ENCODE assay signal across 8 cellular contexts in the genomic region with DNA sequence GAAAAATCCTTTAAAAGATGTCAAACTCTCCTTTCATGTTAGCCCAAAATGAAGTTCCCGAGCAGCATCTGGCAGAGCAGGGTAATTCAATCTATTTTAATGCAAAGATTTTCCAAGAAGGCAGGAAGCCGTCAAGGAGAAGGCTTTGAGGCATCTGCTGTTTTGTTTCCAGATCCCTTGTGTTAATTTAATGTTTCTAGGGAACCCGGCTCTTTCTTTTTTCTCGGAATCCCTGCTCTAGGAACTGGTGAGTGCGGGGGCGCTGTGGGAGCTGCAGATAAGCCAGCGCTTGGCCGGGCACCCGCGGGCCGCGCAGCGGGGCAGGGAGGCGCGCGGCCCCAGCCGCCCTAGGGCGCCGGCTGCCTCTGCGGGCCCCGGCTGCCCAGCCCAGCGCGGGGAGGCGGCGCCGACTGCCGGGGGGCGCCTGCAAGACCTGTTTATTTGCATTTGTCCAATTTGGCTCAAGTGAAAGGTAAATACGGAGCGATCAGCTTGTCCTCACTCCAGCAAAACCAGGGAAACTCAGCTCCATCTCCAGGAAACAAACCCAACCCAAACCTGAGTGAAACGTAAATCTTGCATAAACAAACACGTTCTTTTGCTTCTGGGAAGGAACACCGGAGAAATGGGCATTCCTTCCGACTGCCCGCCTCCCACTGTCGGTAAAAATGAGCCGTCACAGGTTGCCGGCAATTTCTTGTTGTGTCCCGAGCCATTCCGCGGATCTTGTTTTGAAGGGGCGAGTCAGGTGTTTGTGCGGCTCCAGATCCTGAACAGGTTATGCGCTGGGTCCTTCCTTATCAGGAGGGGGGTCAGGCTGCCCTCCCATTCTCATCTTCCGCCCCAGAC.
DNase-seq lines count a peak whose midpoint lies in the region; ATAC-seq and TF ChIP-seq lines count a peak whose summit lies in the region.

No MANE protein-coding gene starts in this region.

- no peaks in the 10 kb centered on the region for H3K27me3 ChIP-seq in H7 (ENCODE audit: control insufficient read depth, insufficient read depth, low read length)
- no peaks in the 10 kb centered on the region for H3K27me3 ChIP-seq in right cardiac atrium (ENCODE audit: control insufficient read depth, insufficient read depth)
- no peaks in the 10 kb centered on the region for H3K27me3 ChIP-seq in prostate gland (replicated peaks; ENCODE audit: insufficient read depth)
- no peaks in the 10 kb centered on the region for H3K27me3 ChIP-seq in uterus

- no peaks in the 10 kb centered on the region for H3K9me3 Mint-ChIP-seq in T-helper 1 cell treated with Interleukin-12 subunit alpha and Interleukin-12 subunit beta and Interleukin-4 antibody, amounts not matched to agents 30 μg/mL and 1 μg/mL, for 36 hours

- peak overlapping the region; percentile 86 for H3K27ac Mint-ChIP-seq in T-helper 1 cell treated with Interleukin-12 subunit alpha and Interleukin-12 subunit beta and Interleukin-4 antibody, amounts not matched to agents 30 μg/mL and 1 μg/mL, for 36 hours

- peak overlapping the region; percentile 49 for H3K4me3 ChIP-seq in H7 (ENCODE audit: insufficient read depth, low read depth, low read length)
- peak overlapping the region; percentile 84 for H3K4me3 ChIP-seq in right cardiac atrium (ENCODE audit: low read length)
- H3K4me3 ChIP-seq in prostate gland, result peak overlapping the region; percentile 35 to 38
- peak overlapping the region; percentile 44 to 57 for H3K4me3 ChIP-seq in uterus

- H3K4me3 Mint-ChIP-seq in T-helper 1 cell treated with Interleukin-12 subunit alpha and Interleukin-12 subunit beta and Interleukin-4 antibody, amounts not matched to agents 30 μg/mL and 1 μg/mL, for 36 hours, result peak overlapping the region; percentile 87

- WGBS in right cardiac atrium, result under 1% methylated on average over 45 of the region's 45 CpGs
- WGBS in prostate gland, result under 1% methylated on average over 45 of the region's 45 CpGs

- H3K9me3 ChIP-seq in right cardiac atrium (ENCODE audit: control insufficient read depth, low read length), result no peaks in the 10 kb centered on the region
- H3K9me3 ChIP-seq in prostate gland, result no peaks in the 10 kb centered on the region
- H3K9me3 ChIP-seq in uterus, result no peaks in the 10 kb centered on the region

- TF ChIP-seq CTCF in prostate gland (IDR thresholded peaks at IDR 0.05) (peak in 3 of 4 experiments; percentile 34 to 74 (median 65)), uterus (IDR thresholded peaks at IDR 0.05) (peak; percentile 24 to 71 (median 56))

- peak; percentile 17 for TF ChIP-seq POLR2A in prostate gland (IDR thresholded peaks at IDR 0.05)
- TF ChIP-seq POLR2A in uterus (IDR thresholded peaks at IDR 0.05), result peak; percentile 11 to 48

- peaks cover 38% of the 10 kb centered on the region for H3K4me1 Mint-ChIP-seq in T-helper 1 cell treated with Interleukin-12 subunit alpha and Interleukin-12 subunit beta and Interleukin-4 antibody, amounts not matched to agents 30 μg/mL and 1 μg/mL, for 36 hours (ENCODE audit: low read depth)

- H3K27ac ChIP-seq in right cardiac atrium (ENCODE audit: low read length), result peak overlapping the region; percentile 98
- H3K27ac ChIP-seq in prostate gland, result peak overlapping the region; percentile 89 to 95
- H3K27ac ChIP-seq in uterus, result peak overlapping the region; percentile 93 to 99

- peak; percentile 95 to 96 for ATAC-seq in right cardiac atrium

- DNase-seq in ELF-1 (ENCODE audit: low read depth, low spot score) (peak; percentile 90), H7 (peak; percentile 86), LoVo (ENCODE audit: low spot score) (peak; percentile 79), anterior cingulate cortex (lab: John Stamatoyannopoulos, UW) (peak in 53 of 58 donors; percentile 12 to 78 (median 47)), right cardiac atrium (peak; percentile 76 to 93 (median 91)), prostate gland (ENCODE audit: low spot score) (peak; percentile 86), uterus (peak; percentile 82 to 87)

- no peaks in the 10 kb centered on the region for H3K36me3 ChIP-seq in H7 (replicated peaks; ENCODE audit: control insufficient read depth, insufficient read depth, low read length)
- no peaks in the 10 kb centered on the region for H3K36me3 ChIP-seq in prostate gland
- no peaks in the 10 kb centered on the region for H3K36me3 ChIP-seq in uterus

- intact Hi-C loops in right cardiac atrium (cut with DNase I), result loop anchor here (2.0 to 10.0 kb wide), 7 partner anchors 65 to 352 kb away; partner anchors contain the start of genes CRADD (in 2 of the 4) and SOCS2 (in 1 of the 4)
- intact Hi-C loops in prostate gland (cut with DNase I), result loop anchor here (1.0 to 5.0 kb wide), 2 partner anchors 150 to 172 kb away; no protein-coding TSS in a partner anchor
- intact Hi-C loops in uterus (cut with DNase I; ENCODE audit: low total_unique reads), result loop anchor here (5.0 to 10.0 kb wide), 2 partner anchors 58 to 170 kb away; partner anchors contain the start of gene SOCS2

- H3K36me3 Mint-ChIP-seq in T-helper 1 cell treated with Interleukin-12 subunit alpha and Interleukin-12 subunit beta and Interleukin-4 antibody, amounts not matched to agents 30 μg/mL and 1 μg/mL, for 36 hours (ENCODE audit: low read depth), result no peaks in the 10 kb centered on the region

- no peaks in the 10 kb centered on the region for H3K27me3 Mint-ChIP-seq in T-helper 1 cell treated with Interleukin-12 subunit alpha and Interleukin-12 subunit beta and Interleukin-4 antibody, amounts not matched to agents 30 μg/mL and 1 μg/mL, for 36 hours (ENCODE audit: low read depth)

- H3K4me1 ChIP-seq in right cardiac atrium (ENCODE audit: control insufficient read depth, insufficient read depth, low read length) (peaks cover 12% of the 10 kb centered on the region), prostate gland (replicated peaks) (peaks cover 13% of the 10 kb centered on the region), uterus (no peaks in the 10 kb centered on the region)

Comparison
In these comparisons a context has a peak if more than half of its experiments do, and no peak if none do; other contexts are left out.
1. Peak in every context shown above with its lines: DNase-seq, ATAC-seq, H3K4me3 ChIP-seq and H3K27ac ChIP-seq.